19 cellular contexts compared by ENCODE assay signal in the genomic region with DNA sequence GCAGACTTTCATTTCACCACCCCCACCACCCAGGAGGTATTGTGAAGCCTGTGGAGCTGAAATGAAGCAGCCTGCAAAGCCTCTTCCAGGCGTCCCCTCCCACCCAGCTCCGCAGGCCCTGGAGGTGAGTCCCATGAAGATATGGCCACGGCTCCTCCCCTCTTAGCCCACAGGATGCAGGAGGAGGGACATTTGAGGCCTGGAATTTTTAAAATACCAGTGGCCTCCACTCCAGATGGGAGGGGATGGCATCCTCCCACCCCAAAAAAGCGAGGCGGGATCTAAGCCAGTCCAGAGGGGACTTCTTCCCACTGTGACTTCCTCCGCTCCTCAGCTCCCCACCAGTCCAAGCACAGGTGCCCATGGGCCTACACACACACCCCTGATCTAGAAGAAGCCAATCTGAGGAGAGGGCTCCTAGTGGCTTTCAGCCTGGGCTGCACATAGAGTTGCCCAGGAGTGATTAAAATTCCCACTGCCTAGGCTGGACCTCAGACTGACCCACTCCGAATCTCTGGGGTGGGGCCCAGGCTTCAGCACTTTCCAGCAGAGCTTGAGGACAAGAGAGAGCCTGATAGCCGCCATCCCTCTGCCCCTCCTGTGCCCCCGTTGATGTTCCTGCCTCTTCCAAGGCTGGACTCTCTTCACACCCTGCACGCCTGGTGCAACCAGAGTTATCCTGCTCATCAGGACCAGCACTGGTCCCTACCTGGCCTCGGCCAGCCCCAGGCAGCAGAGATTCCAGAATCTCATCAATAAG.
DNase-seq lines count a peak whose midpoint lies in the region; ATAC-seq and TF ChIP-seq lines count a peak whose summit lies in the region.
"Had no signal": no experiment of that assay in that cellular context is flagged by ENCODE, and none has a peak within 500 bp of the region (broad histone marks: within the 10 kb centered on the region; RNA-seq: fewer than 3 reads in every experiment).

No MANE protein-coding gene starts in this region.

- no peaks in the 10 kb centered on the region for H3K27me3 ChIP-seq in OCI-LY1 (ENCODE audit: insufficient read depth, low read length)

- no peaks in the 10 kb centered on the region for H3K36me3 ChIP-seq in OCI-LY1 (ENCODE audit: insufficient read depth, low read length)

- H3F3A ChIP-seq in OCI-LY1 (ENCODE audit: insufficient read depth, low read length) = no peaks in the 10 kb centered on the region

- H3K79me2 ChIP-seq in OCI-LY1 (ENCODE audit: insufficient read depth, low read length) = no peaks in the 10 kb centered on the region

- H3K9me3 ChIP-seq in OCI-LY1 (ENCODE audit: low read length) = no peaks in the 10 kb centered on the region
- H3K9me3 ChIP-seq: left ventricle myocardium inferior had no signal

- no peaks in the 10 kb centered on the region for H3K9me2 ChIP-seq in OCI-LY1 (ENCODE audit: low read depth, low read length)

- ATAC-seq in stimulated activated naive CD8-positive, alpha-beta T cell treated with anti-CD3 and anti-CD28 coated beads, Interleukin-15, Interleukin-2, amounts not matched to agents 100 U/mL and 50 U/mL, for 24 hours = no peak
- ATAC-seq in HG03442 (IDR thresholded peaks at IDR 0.05; ENCODE audit: unreplicated experiment) = no peak
- ATAC-seq: CD8-positive, alpha-beta T cell; naive thymus-derived CD4-positive, alpha-beta T cell; stimulated activated effector memory CD8-positive, alpha-beta T cell treated with anti-CD3 and anti-CD28 coated beads, Interleukin-12 subunit alpha, Interleukin-12 subunit beta, amount 100 ng/mL, for 72 hours had no signal

- no peak overlapping the region; the same call in 1 of the 2 replicates for H3K9ac ChIP-seq in OCI-LY1 (ENCODE audit: low read length)

- H3K4me1 ChIP-seq in OCI-LY1 (ENCODE audit: insufficient read depth, low read length, severe bottlenecking) = peaks cover 36% of the 10 kb centered on the region

- H2AFZ ChIP-seq in OCI-LY1 (ENCODE audit: low read length) = no peak overlapping the region

- intact Hi-C loops in posterior vena cava (cut with DNase I) = no loop called here

- DNase-seq in AG08395 (ENCODE audit: low spot score) = peak; percentile 31
- peak; percentile 73 for DNase-seq in islet precursor cell
- DNase-seq in posterior vena cava (ENCODE audit: low spot score) = peak; percentile 79
- DNase-seq in caudate nucleus (lab: John Stamatoyannopoulos, UW) = no peak
- DNase-seq in NCI-H345 treated with DMSO at 0.1 percent for 48 hours (lab: John Stamatoyannopoulos, UW; ENCODE audit: unreplicated experiment) = no peak
- DNase-seq in stimulated activated naive CD8-positive, alpha-beta T cell treated with anti-CD3 and anti-CD28 coated beads, Interleukin-15, Interleukin-2, amounts not matched to agents 100 U/mL and 50 U/mL, for 24 hours = no peak
- DNase-seq: activated CD4-positive, alpha-beta T cell treated with anti-CD3 and anti-CD28 coated beads for 4 hours; activated naive CD4-positive, alpha-beta T cell treated with anti-CD3 and anti-CD28 coated beads, Interleukin-2, amount 50 U/mL, for 16 hours; cortex of kidney; DMS79; GOT3; left ventricle myocardium inferior; naive thymus-derived CD4-positive, alpha-beta T cell; NCI-H146; NCI-H2227 treated with DMSO at 0.1 percent for 48 hours had no signal

- TF ChIP-seq CTCF in OCI-LY1 (IDR thresholded peaks at IDR 0.05; ENCODE audit: low read length) = no peak

- no peak overlapping the region for H3K27ac ChIP-seq in OCI-LY1 (ENCODE audit: low read depth, low read length, poor library complexity, severe bottlenecking)
- H3K27ac ChIP-seq in caudate nucleus (ENCODE audit: low read depth, low read length) = no peak overlapping the region

- peak overlapping the region; percentile 23 for H3K4me3 ChIP-seq in OCI-LY1 (ENCODE audit: low read depth, low read length, poor library complexity, severe bottlenecking)
- H3K4me3 ChIP-seq: left ventricle myocardium inferior had no signal

- no peaks in the 10 kb centered on the region for H4K20me1 ChIP-seq in OCI-LY1 (ENCODE audit: insufficient read depth, low read length)

- H3K4me2 ChIP-seq in OCI-LY1 (ENCODE audit: low read length) = peak overlapping the region; percentile 11; the same call in 1 of the 2 replicates

Comparison
In these comparisons a context has a peak if more than half of its experiments do, and no peak if none do; other contexts are left out.
1. DNase-seq: peak in AG08395 (single experiment), islet precursor cell (single experiment) and posterior vena cava (single experiment); none in caudate nucleus (0 of 61), NCI-H345 treated with DMSO at 0.1 percent for 48 hours (single experiment) and stimulated activated naive CD8-positive, alpha-beta T cell treated with anti-CD3 and anti-CD28 coated beads, Interleukin-15, Interleukin-2, amounts not matched to agents 100 U/mL and 50 U/mL, for 24 hours (single experiment).